8 cellular contexts compared by ENCODE assay signal in genomic region chr18:55321268-55322175, GRCh38.
DNase-seq lines count a peak whose midpoint lies in the region; ATAC-seq and TF ChIP-seq lines count a peak whose summit lies in the region.

No MANE protein-coding gene starts in this region.

- ATAC-seq in GM18858 (IDR thresholded peaks at IDR 0.05; ENCODE audit: unreplicated experiment) = peak; percentile 39
- ATAC-seq in HG03045 (IDR thresholded peaks at IDR 0.05; ENCODE audit: unreplicated experiment) = peak; percentile 61
- peak; percentile 84 for ATAC-seq in gastroesophageal sphincter
- ATAC-seq in upper lobe of right lung = peak; percentile 96

- H3K4me3 Mint-ChIP-seq in neural progenitor cell = peak overlapping the region; percentile 91

- H3K27me3 ChIP-seq in BJ (ENCODE audit: control insufficient read depth, insufficient read depth, low read length) = no peaks in the 10 kb centered on the region
- H3K27me3 ChIP-seq in gastroesophageal sphincter = no peaks in the 10 kb centered on the region
- no peaks in the 10 kb centered on the region for H3K27me3 ChIP-seq in neural progenitor cell
- H3K27me3 ChIP-seq in upper lobe of right lung = no peaks in the 10 kb centered on the region

- H3K27ac ChIP-seq in gastroesophageal sphincter (peak overlapping the region; percentile 83 to 94 (median 94)), neural progenitor cell (no peak overlapping the region), upper lobe of right lung (peak overlapping the region; percentile 88)

- H3K9me3 ChIP-seq in gastroesophageal sphincter = no peaks in the 10 kb centered on the region
- no peaks in the 10 kb centered on the region for H3K9me3 ChIP-seq in neural progenitor cell (ENCODE audit: low read depth)
- H3K9me3 ChIP-seq in upper lobe of right lung = no peaks in the 10 kb centered on the region

- peaks cover 0 to 60% (median 1%) of the 10 kb centered on the region in 3 donors for H3K4me1 ChIP-seq in gastroesophageal sphincter
- H3K4me1 ChIP-seq in neural progenitor cell = peaks cover 45% of the 10 kb centered on the region
- H3K4me1 ChIP-seq in upper lobe of right lung = peaks cover 12% of the 10 kb centered on the region

- WGBS in gastroesophageal sphincter (ENCODE audit: low coverage in 1 of 2), 2 donors = 0 to 1% methylated on average over 30 to 31 of the region's 31 CpGs

- peak overlapping the region; percentile 61 for H3K4me3 ChIP-seq in BJ (ENCODE audit: low read depth, low read length)
- peak overlapping the region; percentile 67 to 95 for H3K4me3 ChIP-seq in gastroesophageal sphincter
- H3K4me3 ChIP-seq in neural progenitor cell = peak overlapping the region; percentile 58
- H3K4me3 ChIP-seq in upper lobe of right lung = peak overlapping the region; percentile 62

- no peak for TF ChIP-seq EP300 in gastroesophageal sphincter (IDR thresholded peaks at IDR 0.05)

- no peaks in the 10 kb centered on the region for H3K9me3 Mint-ChIP-seq in neural progenitor cell

- no peak overlapping the region for H2AFZ ChIP-seq in neural progenitor cell (replicated peaks)

- peaks cover 50% of the 10 kb centered on the region for H3K4me1 Mint-ChIP-seq in neural progenitor cell

- peaks cover 3% of the 10 kb centered on the region for H3K27me3 Mint-ChIP-seq in neural progenitor cell (ENCODE audit: insufficient read depth, low read depth)

- peak overlapping the region; percentile 64 for H3K27ac Mint-ChIP-seq in neural progenitor cell

- intact Hi-C loops in upper lobe of right lung (cut with DNase I) = no loop called here

- TF ChIP-seq CTCF in BJ (IDR thresholded peaks at IDR 0.05; ENCODE audit: insufficient read depth, low read depth, low read length) (no peak), gastroesophageal sphincter (IDR thresholded peaks at IDR 0.05) (no peak), neural progenitor cell (IDR thresholded peaks at IDR 0.05) (no peak), upper lobe of right lung (IDR thresholded peaks at IDR 0.05) (no peak)

- no peak for TF ChIP-seq POLR2A in gastroesophageal sphincter (IDR thresholded peaks at IDR 0.05)

- H3K36me3 Mint-ChIP-seq in neural progenitor cell = no peaks in the 10 kb centered on the region

- H3F3A ChIP-seq in neural progenitor cell (ENCODE audit: low read depth) = peaks cover 26% of the 10 kb centered on the region

- CTCF ChIA-PET in BJ (lab: Yijun Ruan, JAX) = interaction anchor here (0.6 to 2.5 kb wide), 6 partner anchors 22 to 459 kb away, joined by 3 to 13 read pairs (median 4); no protein-coding TSS in a partner anchor

- H3K9ac ChIP-seq in neural progenitor cell = no peak overlapping the region

- H3K79me2 ChIP-seq in neural progenitor cell (ENCODE audit: low read depth) = peaks cover 61% of the 10 kb centered on the region

- peaks cover 98% of the 10 kb centered on the region for H4K20me1 ChIP-seq in neural progenitor cell (ENCODE audit: low read depth)

- peak overlapping the region; percentile 87 for H3K4me2 ChIP-seq in neural progenitor cell

- POLR2A ChIA-PET in BJ (lab: Charles Lee) = interaction anchor here (0.6 to 1.0 kb wide), 5 partner anchors 10 to 267 kb away, joined by 3 to 18 read pairs (median 10); no protein-coding TSS in a partner anchor

- H3K36me3 ChIP-seq in BJ (ENCODE audit: control insufficient read depth, insufficient read depth, low read length) (no peaks in the 10 kb centered on the region), gastroesophageal sphincter (no peaks in the 10 kb centered on the region), neural progenitor cell (no peaks in the 10 kb centered on the region), upper lobe of right lung (no peaks in the 10 kb centered on the region)

- DNase-seq in BJ (ENCODE audit: low read depth) (no peak), NCI-H2227 (lab: John Stamatoyannopoulos, UW; ENCODE audit: unreplicated experiment) (peak; percentile 89), neural progenitor cell (ENCODE audit: low spot score) (peak; percentile 91), upper lobe of right lung (peak; percentile 92)
- DNase-seq in activated T-cell treated with anti-CD3 and anti-CD28 coated beads, Interleukin-2, amount 50 U/mL, for 48 hours = peak; percentile 28 to 49

Comparison
In these comparisons a context has a peak if more than half of its experiments do, and no peak if none do; other contexts are left out.
1. ATAC-seq: peak in every context shown above with its lines; median percentile 96 in upper lobe of right lung; 84 in gastroesophageal sphincter; 61 in HG03045; 39 in GM18858.